ENCODE assay signal across 1 cellular context in genomic region chr4:53997901-53998300, GRCh38.
TF ChIP-seq lines count a peak whose summit lies in the region.

No MANE protein-coding gene starts in this region.

TF ChIP-seq in endothelial cell of umbilical vein, 7 proteins besides CTCF, POLR2A, EP300 and RAD21:
- no peak for TF ChIP-seq EZH2 (IDR thresholded peaks at IDR 0.05; ENCODE audit: borderline replicate concordance, low read depth, low read length, severe bottlenecking)
- TF ChIP-seq GATA2 (IDR thresholded peaks at IDR 0.05; ENCODE audit: insufficient read depth, insufficient read length, low read depth, low read length): no peak
- no peak for TF ChIP-seq JUN (IDR thresholded peaks at IDR 0.05; ENCODE audit: borderline replicate concordance, insufficient read depth, insufficient read length, low read depth)
- no peak for TF ChIP-seq POLR2AphosphoS5 (IDR thresholded peaks at IDR 0.05; ENCODE audit: insufficient read depth, low read depth, low read length)
- TF ChIP-seq, protein P1, sequence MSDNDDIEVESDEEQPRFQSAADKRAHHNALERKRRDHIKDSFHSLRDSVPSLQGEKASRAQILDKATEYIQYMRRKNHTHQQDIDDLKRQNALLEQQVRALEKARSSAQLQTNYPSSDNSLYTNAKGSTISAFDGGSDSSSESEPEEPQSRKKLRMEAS (IDR thresholded peaks at IDR 0.05; ENCODE audit: insufficient read depth, insufficient read length): no peak
- TF ChIP-seq MYC (IDR thresholded peaks at IDR 0.05; ENCODE audit: low read depth, low read length): no peak
- no peak for TF ChIP-seq FOS (IDR thresholded peaks at IDR 0.05; ENCODE audit: borderline replicate concordance, insufficient read depth, low read length)
TF ChIP-seq in endothelial cell of umbilical vein: peak in this region for 0.
